ENCODE assay signal across 10 cellular contexts in the genomic region with DNA sequence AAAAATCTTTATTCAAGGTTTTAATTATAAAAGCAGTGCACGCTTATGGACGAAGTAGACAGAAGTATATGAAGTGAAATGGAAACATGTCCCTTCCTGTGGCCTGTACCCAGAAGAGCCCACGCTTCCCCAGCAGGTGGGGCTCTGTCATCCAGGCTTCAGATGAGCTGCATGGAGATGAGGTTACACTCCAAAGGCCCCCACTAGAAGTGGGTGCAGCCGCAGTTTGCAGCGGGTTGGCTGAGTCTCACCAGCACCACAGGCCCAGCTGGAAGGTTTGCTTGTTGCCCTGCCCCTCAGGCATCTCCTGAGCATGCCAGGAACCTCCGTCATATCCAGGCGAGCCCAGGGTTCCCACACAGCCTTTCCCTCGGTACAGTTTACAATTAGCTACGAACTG. TPM values are rescaled to one million over a fixed set of nuclear protein-coding genes. Genes with fewer than 3 reads are reported as not detected.
DNase-seq lines count a peak whose midpoint lies in the region; ATAC-seq and TF ChIP-seq lines count a peak whose summit lies in the region.
"Had no signal": no experiment of that assay in that cellular context is flagged by ENCODE, and none has a peak within 500 bp of the region (broad histone marks: within the 10 kb centered on the region; RNA-seq: fewer than 3 reads in every experiment).

No MANE protein-coding gene starts in this region.

- in situ Hi-C loops in brain microvascular endothelial cell (cut with HindIII; ENCODE audit: low pct_ligation_motif_present, low sequenced_read_pairs): no loop called here

- H3K4me2 ChIP-seq in KMS-11 (no peak overlapping the region), neural progenitor cell (no peak overlapping the region)

- no peak overlapping the region for H3K27ac Mint-ChIP-seq in neural progenitor cell
- H3K27ac Mint-ChIP-seq in activated CD4-positive, alpha-beta T cell treated with anti-CD3 and anti-CD28 coated beads for 36 hours: no peak overlapping the region

- H2AFZ ChIP-seq in KMS-11 (ENCODE audit: low read depth): no peak overlapping the region
- H2AFZ ChIP-seq in neural progenitor cell (replicated peaks): no peak overlapping the region

- ATAC-seq in activated CD4-positive, alpha-beta T cell treated with anti-CD3 and anti-CD28 coated beads for 36 hours: no peak

- peak; percentile 11 for DNase-seq in EL
- DNase-seq in brain microvascular endothelial cell: no peak
- no peak for DNase-seq in neural progenitor cell (ENCODE audit: low spot score)
- DNase-seq in iPS-NIHi7 (ENCODE audit: extremely low spot score): no peak
- no peak for DNase-seq in activated CD4-positive, alpha-beta T cell treated with anti-CD3 and anti-CD28 coated beads for 48 hours
- no peak for DNase-seq in activated CD4-positive, alpha-beta T cell treated with anti-CD3 and anti-CD28 coated beads for 36 hours
- DNase-seq: activated CD4-positive, alpha-beta T cell treated with anti-CD3 and anti-CD28 coated beads, Interleukin-2, amount 50 U/mL, for 48 hours had no signal

- CTCF ChIA-PET in activated CD4-positive, alpha-beta T cell treated with anti-CD3 and anti-CD28 coated beads for 36 hours (lab: Charles Lee): no interaction called here

- H3K4me3 ChIP-seq in KMS-11 (IDR thresholded peaks at IDR 0.05; ENCODE audit: insufficient read depth, low read depth, low read length): no peak overlapping the region
- no peak overlapping the region for H3K4me3 ChIP-seq in brain microvascular endothelial cell (ENCODE audit: low read depth, low read length)
- no peak overlapping the region for H3K4me3 ChIP-seq in neural progenitor cell

- H3K9me3 Mint-ChIP-seq in neural progenitor cell: peaks cover 9% of the 10 kb centered on the region
- peaks cover 4% of the 10 kb centered on the region for H3K9me3 Mint-ChIP-seq in activated CD4-positive, alpha-beta T cell treated with anti-CD3 and anti-CD28 coated beads for 36 hours (ENCODE audit: low read depth)

- H3K27ac ChIP-seq in KMS-11 (no peak overlapping the region), brain microvascular endothelial cell (no peak overlapping the region), neural progenitor cell (no peak overlapping the region)

- 0 out of 2 replicates have a peak, but pooled peaks have one; percentile 20 for TF ChIP-seq CTCF in KMS-11 (conservative IDR thresholded peaks at IDR 0.05; ENCODE audit: low read depth, low read length)
- TF ChIP-seq CTCF in brain microvascular endothelial cell (IDR thresholded peaks at IDR 0.05; ENCODE audit: low read depth, low read length, missing control alignments): peak; percentile 44
- TF ChIP-seq CTCF in neural progenitor cell (IDR thresholded peaks at IDR 0.05): peak; percentile 28

- H3K36me3 ChIP-seq in KMS-11 (ENCODE audit: insufficient read depth) (no peaks in the 10 kb centered on the region), brain microvascular endothelial cell (replicated peaks) (no peaks in the 10 kb centered on the region), neural progenitor cell (no peaks in the 10 kb centered on the region)

- H3K4me3 Mint-ChIP-seq in neural progenitor cell: no peak overlapping the region
- no peak overlapping the region for H3K4me3 Mint-ChIP-seq in activated CD4-positive, alpha-beta T cell treated with anti-CD3 and anti-CD28 coated beads for 36 hours

- intact Hi-C loops in activated CD4-positive, alpha-beta T cell treated with anti-CD3 and anti-CD28 coated beads for 36 hours (cut with DNase I, micrococcal nuclease): no loop called here

- H3K27me3 Mint-ChIP-seq in neural progenitor cell (ENCODE audit: insufficient read depth, low read depth): peaks cover 7% of the 10 kb centered on the region
- peaks cover 2% of the 10 kb centered on the region for H3K27me3 Mint-ChIP-seq in activated CD4-positive, alpha-beta T cell treated with anti-CD3 and anti-CD28 coated beads for 36 hours

- H3K27me3 ChIP-seq in KMS-11 (ENCODE audit: insufficient read depth, low read depth) (no peaks in the 10 kb centered on the region), brain microvascular endothelial cell (replicated peaks) (no peaks in the 10 kb centered on the region), neural progenitor cell (no peaks in the 10 kb centered on the region)

- H3K4me1 ChIP-seq in KMS-11 (ENCODE audit: low read depth, poor library complexity, severe bottlenecking) (no peaks in the 10 kb centered on the region), neural progenitor cell (no peaks in the 10 kb centered on the region)

- no peak overlapping the region for H3K9ac ChIP-seq in KMS-11
- no peak overlapping the region for H3K9ac ChIP-seq in neural progenitor cell

- no peaks in the 10 kb centered on the region for H3K36me3 Mint-ChIP-seq in neural progenitor cell
- no peaks in the 10 kb centered on the region for H3K36me3 Mint-ChIP-seq in activated CD4-positive, alpha-beta T cell treated with anti-CD3 and anti-CD28 coated beads for 36 hours (ENCODE audit: low read depth)

- H3K4me1 Mint-ChIP-seq in neural progenitor cell: peaks cover 21% of the 10 kb centered on the region
- H3K4me1 Mint-ChIP-seq in activated CD4-positive, alpha-beta T cell treated with anti-CD3 and anti-CD28 coated beads for 36 hours: no peaks in the 10 kb centered on the region

- H3K79me2 ChIP-seq in KMS-11 (ENCODE audit: insufficient read depth, low read depth) (no peaks in the 10 kb centered on the region), neural progenitor cell (ENCODE audit: low read depth) (no peaks in the 10 kb centered on the region)

- H4K20me1 ChIP-seq in KMS-11 (ENCODE audit: insufficient read depth) (no peaks in the 10 kb centered on the region), neural progenitor cell (ENCODE audit: low read depth) (no peaks in the 10 kb centered on the region)

- H3F3A ChIP-seq in neural progenitor cell (ENCODE audit: low read depth): no peaks in the 10 kb centered on the region

- H3K9me3 ChIP-seq in neural progenitor cell (ENCODE audit: low read depth): peaks cover 13% of the 10 kb centered on the region

- POLR2A ChIA-PET in activated CD4-positive, alpha-beta T cell treated with anti-CD3 and anti-CD28 coated beads for 36 hours (lab: Charles Lee): no interaction called here

RNA-seq across cellular contexts. Expression of a gene that starts 33.1 kb away (rescaled TPM):
- not detected in 2 replicates for total RNA-seq in neural progenitor cell (ENCODE audit: low replicate concordance)
- total RNA-seq in activated CD4-positive, alpha-beta T cell treated with anti-CD3 and anti-CD28 coated beads for 36 hours: not detected
- total RNA-seq: cerebellum, temporal lobe had no signal
